ENCODE assay signal across 9 cellular contexts in the genomic region with DNA sequence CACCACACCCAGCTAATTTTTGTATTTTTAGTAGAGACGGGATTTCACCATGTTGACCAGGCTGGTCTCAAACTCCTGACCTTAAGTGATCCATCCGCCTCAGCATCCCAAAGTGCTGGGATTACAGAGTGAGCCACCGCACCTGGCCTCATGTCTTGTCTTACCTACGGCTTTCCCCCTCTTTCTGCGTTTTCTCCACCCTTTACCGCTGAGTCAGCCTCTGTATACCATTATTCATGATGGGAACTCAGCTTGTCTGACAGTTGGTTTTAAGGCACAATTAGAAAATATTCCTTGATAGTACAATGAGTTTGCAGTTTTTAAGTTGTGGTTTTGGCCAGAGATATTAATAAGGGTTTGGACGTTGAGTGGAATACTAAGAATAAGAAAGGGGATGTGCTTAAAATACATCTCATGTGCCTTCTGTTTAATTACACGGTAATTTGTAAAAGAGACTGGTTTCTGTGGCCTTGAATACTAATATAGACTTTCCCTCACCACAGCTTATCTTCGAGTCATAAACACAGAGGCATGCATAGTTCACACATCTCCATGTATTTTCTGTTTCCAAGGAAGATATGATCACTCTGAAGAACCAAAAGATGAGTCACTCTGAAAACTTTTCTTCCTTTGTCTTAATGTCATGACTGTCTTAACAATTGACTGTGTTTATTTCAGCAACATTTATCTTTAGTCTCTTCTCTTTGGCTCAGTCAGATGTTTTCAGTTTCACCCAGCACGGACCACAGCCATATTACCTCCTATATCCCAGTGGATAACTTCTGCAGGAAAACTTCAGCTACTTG. TPM values are rescaled to one million over a fixed set of nuclear protein-coding genes. Genes with fewer than 3 reads are reported as not detected.
A peak's percentile ranks its signal among the peaks of the same experiment; 100 is the strongest.
DNase-seq lines count a peak whose midpoint lies in the region; ATAC-seq lines count a peak whose summit lies in the region.
"Had no signal": no experiment of that assay in that cellular context is flagged by ENCODE, and none has a peak within 500 bp of the region (broad histone marks: within the 10 kb centered on the region; RNA-seq: fewer than 3 reads in every experiment).

No MANE protein-coding gene starts in this region.

- H3K36me3 Mint-ChIP-seq in activated T-helper 2 cell treated with anti-CD3 and anti-CD28 coated beads, Interferon-gamma antibody, Interleukin-2, Interleukin-4, amounts not matched to agents 10 μg/mL and 5 μg/mL and 100 μg/mL, durations not matched to agents 14 hours and 24 hours and 36 hours (ENCODE audit: low read depth): no peaks in the 10 kb centered on the region

- DNase-seq in CD1c-positive myeloid dendritic cell (ENCODE audit: extremely low spot score): peak; percentile 72
- peak; percentile 66 for DNase-seq in HT-29 (ENCODE audit: low spot score)
- no peak for DNase-seq in activated T-helper 2 cell treated with anti-CD3 and anti-CD28 coated beads, Interferon-gamma antibody, Interleukin-2, Interleukin-4, amounts not matched to agents 10 μg/mL and 5 μg/mL and 100 μg/mL, durations not matched to agents 14 hours and 24 hours and 36 hours (ENCODE audit: low spot score)
- DNase-seq in kidney tubule cell (ENCODE audit: low spot score): peak; percentile 94
- DNase-seq in stimulated activated CD4-positive, alpha-beta T cell treated with anti-CD3 and anti-CD28 coated beads, Interleukin-12 subunit alpha, Interleukin-12 subunit beta, amount 100 ng/mL, for 4 hours: no peak

- peak overlapping the region; percentile 73 for H3K27ac Mint-ChIP-seq in activated T-helper 2 cell treated with anti-CD3 and anti-CD28 coated beads, Interferon-gamma antibody, Interleukin-2, Interleukin-4, amounts not matched to agents 10 μg/mL and 5 μg/mL and 100 μg/mL, durations not matched to agents 14 hours and 24 hours and 36 hours

- no peaks in the 10 kb centered on the region for H3K9me3 Mint-ChIP-seq in activated T-helper 2 cell treated with anti-CD3 and anti-CD28 coated beads, Interferon-gamma antibody, Interleukin-2, Interleukin-4, amounts not matched to agents 10 μg/mL and 5 μg/mL and 100 μg/mL, durations not matched to agents 14 hours and 24 hours and 36 hours
- H3K9me3 Mint-ChIP-seq: nephron had no signal

- peaks cover 4% of the 10 kb centered on the region for H3K27me3 Mint-ChIP-seq in activated T-helper 2 cell treated with anti-CD3 and anti-CD28 coated beads, Interferon-gamma antibody, Interleukin-2, Interleukin-4, amounts not matched to agents 10 μg/mL and 5 μg/mL and 100 μg/mL, durations not matched to agents 14 hours and 24 hours and 36 hours (ENCODE audit: low read depth)

- no peak for ATAC-seq in GM21526 (IDR thresholded peaks at IDR 0.05; ENCODE audit: low FRiP score, unreplicated experiment)
- no peak for ATAC-seq in HG02840 (IDR thresholded peaks at IDR 0.05; ENCODE audit: low FRiP score, unreplicated experiment)
- ATAC-seq in HG03025 (IDR thresholded peaks at IDR 0.05; ENCODE audit: low FRiP score, unreplicated experiment): no peak

- peaks cover 42% of the 10 kb centered on the region for H3K4me1 Mint-ChIP-seq in activated T-helper 2 cell treated with anti-CD3 and anti-CD28 coated beads, Interferon-gamma antibody, Interleukin-2, Interleukin-4, amounts not matched to agents 10 μg/mL and 5 μg/mL and 100 μg/mL, durations not matched to agents 14 hours and 24 hours and 36 hours (ENCODE audit: low read depth)
- H3K4me1 Mint-ChIP-seq: nephron had no signal

- intact Hi-C loops in activated T-helper 2 cell treated with anti-CD3 and anti-CD28 coated beads, Interferon-gamma antibody, Interleukin-2, Interleukin-4, amounts not matched to agents 10 μg/mL and 5 μg/mL and 100 μg/mL, durations not matched to agents 14 hours and 24 hours and 36 hours (cut with micrococcal nuclease): loop anchor here (1.0 to 2.0 kb wide), 5 partner anchors 10 to 65 kb away; a partner anchor contains a TSS

- H3K4me3 Mint-ChIP-seq in activated T-helper 2 cell treated with anti-CD3 and anti-CD28 coated beads, Interferon-gamma antibody, Interleukin-2, Interleukin-4, amounts not matched to agents 10 μg/mL and 5 μg/mL and 100 μg/mL, durations not matched to agents 14 hours and 24 hours and 36 hours (ENCODE audit: low read depth): peak overlapping the region; percentile 5
- H3K4me3 Mint-ChIP-seq: nephron had no signal

RNA-seq across cellular contexts. Expression of a gene that starts 54.3 kb away (rescaled TPM):
- total RNA-seq in HT-29 (2014; rRNA removed; shearing (Covaris generic)): 40.6 and 42.1 TPM in 2 replicates
- total RNA-seq in activated T-helper 2 cell treated with anti-CD3 and anti-CD28 coated beads, Interferon-gamma antibody, Interleukin-2, Interleukin-4, amounts not matched to agents 10 μg/mL and 5 μg/mL and 100 μg/mL, durations not matched to agents 14 hours and 24 hours and 36 hours: 10.9 and 11.2 TPM in 2 replicates

Comparison
In these comparisons a context has a peak if more than half of its experiments do, and no peak if none do; other contexts are left out.
1. DNase-seq: peak in CD1c-positive myeloid dendritic cell (single experiment), HT-29 (single experiment) and kidney tubule cell (single experiment); none in activated T-helper 2 cell treated with anti-CD3 and anti-CD28 coated beads, Interferon-gamma antibody, Interleukin-2, Interleukin-4, amounts not matched to agents 10 μg/mL and 5 μg/mL and 100 μg/mL, durations not matched to agents 14 hours and 24 hours and 36 hours (single experiment) and stimulated activated CD4-positive, alpha-beta T cell treated with anti-CD3 and anti-CD28 coated beads, Interleukin-12 subunit alpha, Interleukin-12 subunit beta, amount 100 ng/mL, for 4 hours (single experiment).